8 cellular contexts compared by ENCODE assay signal in the genomic region with DNA sequence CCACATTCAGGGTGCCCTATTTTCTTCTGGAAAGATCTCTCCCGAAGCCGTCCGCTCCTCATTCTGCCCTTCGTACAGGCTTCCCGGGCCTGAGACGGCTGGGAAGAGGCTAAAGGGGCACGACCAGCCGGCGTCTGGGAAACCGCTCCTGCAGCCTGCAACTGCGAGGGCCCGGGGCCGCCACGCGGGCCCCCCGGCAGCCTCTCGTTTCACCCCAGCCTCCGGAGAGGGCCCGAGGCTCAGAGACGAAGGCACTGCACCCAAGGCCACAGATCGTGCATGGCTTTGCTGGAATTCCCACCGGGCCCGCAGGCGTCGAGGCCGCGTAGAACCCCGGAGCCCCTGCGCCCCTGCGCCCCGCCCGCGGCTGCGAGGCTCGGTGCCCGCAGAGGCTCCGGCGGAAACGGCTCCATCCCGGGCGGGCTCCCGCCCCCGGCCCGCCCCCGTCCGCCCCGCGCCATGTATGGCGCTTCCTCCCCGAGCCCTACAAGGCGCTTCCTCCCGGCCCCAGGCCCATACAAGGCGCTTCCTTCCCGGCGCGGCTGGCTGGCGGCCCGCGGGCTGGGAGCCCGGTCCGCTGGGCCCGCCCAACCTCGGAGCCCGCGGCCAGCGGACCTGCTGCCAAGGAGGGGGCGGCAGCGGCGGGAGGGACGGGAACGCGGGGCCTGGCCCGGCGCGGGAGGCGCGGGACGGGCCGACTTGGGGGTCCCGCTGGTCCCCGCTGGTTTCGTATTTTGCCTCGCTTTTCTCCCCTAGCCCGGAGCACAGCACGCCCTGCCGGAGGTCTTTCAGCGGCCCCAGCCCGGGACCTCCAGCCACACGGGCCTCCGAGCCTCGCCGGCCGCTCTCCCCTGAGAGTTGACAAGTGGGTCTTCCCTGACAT. TPM values are rescaled to one million over a fixed set of nuclear protein-coding genes. Genes with fewer than 3 reads are reported as not detected.
DNase-seq lines count a peak whose midpoint lies in the region; ATAC-seq and TF ChIP-seq lines count a peak whose summit lies in the region.

No MANE protein-coding gene starts in this region.

- H3K9me3 Mint-ChIP-seq in activated CD8-positive, alpha-beta memory T cell treated with anti-CD3 and anti-CD28 coated beads, Interleukin-2, amount 10 ng/mL, durations not matched to agents 7 days and 5 days (ENCODE audit: low read depth) = no peaks in the 10 kb centered on the region

- no peak for TF ChIP-seq CTCF in BE2C (IDR thresholded peaks at IDR 0.05; ENCODE audit: low read depth, low read length)

- ATAC-seq in GM19324 (IDR thresholded peaks at IDR 0.05; ENCODE audit: low FRiP score, unreplicated experiment) (peak; percentile 95), HG03442 (IDR thresholded peaks at IDR 0.05; ENCODE audit: unreplicated experiment) (peak; percentile 99)
- peak; percentile 100 for ATAC-seq in activated CD8-positive, alpha-beta memory T cell treated with anti-CD3 and anti-CD28 coated beads, Interleukin-2, amount 10 ng/mL, durations not matched to agents 7 days and 5 days

- H3K27me3 ChIP-seq in BE2C = no peaks in the 10 kb centered on the region
- no peaks in the 10 kb centered on the region for H3K27me3 ChIP-seq in endocrine pancreas (ENCODE audit: control insufficient read depth, insufficient read depth, low read length)

- H3K36me3 Mint-ChIP-seq in activated CD8-positive, alpha-beta memory T cell treated with anti-CD3 and anti-CD28 coated beads, Interleukin-2, amount 10 ng/mL, durations not matched to agents 7 days and 5 days = no peaks in the 10 kb centered on the region

- peak overlapping the region; percentile 56 for H3K27ac Mint-ChIP-seq in activated CD8-positive, alpha-beta memory T cell treated with anti-CD3 and anti-CD28 coated beads, Interleukin-2, amount 10 ng/mL, durations not matched to agents 7 days and 5 days

- H3K4me3 ChIP-seq in BE2C (ENCODE audit: low read depth, low read length) (peak overlapping the region; percentile 64), endocrine pancreas (ENCODE audit: control insufficient read depth, insufficient read depth, low read length) (no peak overlapping the region), mesodermal cell (ENCODE audit: extremely low read depth, insufficient read depth, low read length, poor library complexity, severe bottlenecking) (peak overlapping the region; percentile 39)

- H3K4me3 Mint-ChIP-seq in activated CD8-positive, alpha-beta memory T cell treated with anti-CD3 and anti-CD28 coated beads, Interleukin-2, amount 10 ng/mL, durations not matched to agents 7 days and 5 days = peak overlapping the region; percentile 79

- peaks cover 56% of the 10 kb centered on the region for H3K27me3 Mint-ChIP-seq in activated CD8-positive, alpha-beta memory T cell treated with anti-CD3 and anti-CD28 coated beads, Interleukin-2, amount 10 ng/mL, durations not matched to agents 7 days and 5 days

- H3K9ac ChIP-seq in endocrine pancreas (ENCODE audit: control insufficient read depth, insufficient read depth, low read length) = peak overlapping the region; percentile 19

- peaks cover 4% of the 10 kb centered on the region for H3K4me1 Mint-ChIP-seq in activated CD8-positive, alpha-beta memory T cell treated with anti-CD3 and anti-CD28 coated beads, Interleukin-2, amount 10 ng/mL, durations not matched to agents 7 days and 5 days

- peak; percentile 93 for DNase-seq in BE2C
- DNase-seq in NCI-H774 (lab: John Stamatoyannopoulos, UW) = peak; percentile 89
- DNase-seq in activated CD8-positive, alpha-beta memory T cell treated with anti-CD3 and anti-CD28 coated beads, Interleukin-2, amount 10 ng/mL, durations not matched to agents 7 days and 5 days = peak; percentile 90
- DNase-seq in stimulated activated CD8-positive, alpha-beta memory T cell treated with anti-CD3 and anti-CD28 coated beads, Interleukin-12 subunit alpha, Interleukin-12 subunit beta, amount 100 ng/mL, for 4 hours (ENCODE audit: low read depth) = peak; percentile 77

- H3K27ac ChIP-seq in mesodermal cell (ENCODE audit: low read depth, low read length, severe bottlenecking) = no peak overlapping the region

- CTCF ChIA-PET in activated CD8-positive, alpha-beta memory T cell treated with anti-CD3 and anti-CD28 coated beads, Interleukin-2, amount 10 ng/mL, durations not matched to agents 7 days and 5 days (lab: Charles Lee) = interaction anchor here (1.1 to 2.5 kb wide), 3 partner anchors 11 to 30 kb away, joined by 4 to 14 read pairs (median 4); partner anchors contain the start of gene EGR1

- 5 to 7% methylated on average over 77 to 80 of the region's 93 CpGs for WGBS in mesodermal cell (ENCODE audit: insufficient coverage in 2 of 2), 2 experiments

- H3K4me1 ChIP-seq in BE2C (peaks cover 26% of the 10 kb centered on the region), endocrine pancreas (ENCODE audit: control insufficient read depth, insufficient read depth, low read length) (no peaks in the 10 kb centered on the region), mesodermal cell (ENCODE audit: control insufficient read depth, insufficient read depth, low read length, poor library complexity, severe bottlenecking) (peaks cover 27% of the 10 kb centered on the region)

- H3K36me3 ChIP-seq in BE2C (no peaks in the 10 kb centered on the region), endocrine pancreas (ENCODE audit: control insufficient read depth, insufficient read depth, low read length) (no peaks in the 10 kb centered on the region), mesodermal cell (ENCODE audit: control insufficient read depth, insufficient read depth, low read length) (no peaks in the 10 kb centered on the region)

- H3K9me3 ChIP-seq in BE2C (no peaks in the 10 kb centered on the region), endocrine pancreas (ENCODE audit: control insufficient read depth, low read length) (no peaks in the 10 kb centered on the region), mesodermal cell (ENCODE audit: control insufficient read depth, low read length) (no peaks in the 10 kb centered on the region)

RNA-seq across cellular contexts. Expression of gene EGR1, which starts 26.6 kb away (rescaled TPM):
- 12.0 TPM for polyA plus RNA-seq in BE2C (2012; ENCODE audit: insufficient read depth, insufficient read length, low read depth)
- 10 to 100 TPM; 10.0 to 10.7 TPM for total RNA-seq in activated CD8-positive, alpha-beta memory T cell treated with anti-CD3 and anti-CD28 coated beads, Interleukin-2, amount 10 ng/mL, durations not matched to agents 7 days and 5 days
- 17.2 TPM for polyA plus RNA-seq in mesodermal cell (2013, experiment 1 of 2)
- polyA plus RNA-seq in mesodermal cell (2013, experiment 2 of 2) = 20.7 TPM

RNA-seq across cellular contexts. Expression of gene ETF1, which starts 51.1 kb away (rescaled TPM):
- polyA plus RNA-seq in BE2C (2012; ENCODE audit: insufficient read depth, insufficient read length, low read depth) = 86.4 TPM
- total RNA-seq in activated CD8-positive, alpha-beta memory T cell treated with anti-CD3 and anti-CD28 coated beads, Interleukin-2, amount 10 ng/mL, durations not matched to agents 7 days and 5 days = 100 to 1,000 TPM in 1 of 2 experiments, 10 to 100 TPM in 1; 92.2 to 134 TPM
- polyA plus RNA-seq in mesodermal cell (2013, experiment 1 of 2) = 94.4 TPM
- polyA plus RNA-seq in mesodermal cell (2013, experiment 2 of 2) = 100 TPM

RNA-seq across cellular contexts. Expression of gene REEP2, which starts 53.1 kb away (rescaled TPM):
- polyA plus RNA-seq in BE2C (2012; ENCODE audit: insufficient read depth, insufficient read length, low read depth) = 98.2 TPM
- 1 to 10 TPM; 1.7 to 5.4 TPM for total RNA-seq in activated CD8-positive, alpha-beta memory T cell treated with anti-CD3 and anti-CD28 coated beads, Interleukin-2, amount 10 ng/mL, durations not matched to agents 7 days and 5 days
- 12.7 TPM for polyA plus RNA-seq in mesodermal cell (2013, experiment 1 of 2)
- polyA plus RNA-seq in mesodermal cell (2013, experiment 2 of 2) = 11.9 TPM
